In the genomic region with DNA sequence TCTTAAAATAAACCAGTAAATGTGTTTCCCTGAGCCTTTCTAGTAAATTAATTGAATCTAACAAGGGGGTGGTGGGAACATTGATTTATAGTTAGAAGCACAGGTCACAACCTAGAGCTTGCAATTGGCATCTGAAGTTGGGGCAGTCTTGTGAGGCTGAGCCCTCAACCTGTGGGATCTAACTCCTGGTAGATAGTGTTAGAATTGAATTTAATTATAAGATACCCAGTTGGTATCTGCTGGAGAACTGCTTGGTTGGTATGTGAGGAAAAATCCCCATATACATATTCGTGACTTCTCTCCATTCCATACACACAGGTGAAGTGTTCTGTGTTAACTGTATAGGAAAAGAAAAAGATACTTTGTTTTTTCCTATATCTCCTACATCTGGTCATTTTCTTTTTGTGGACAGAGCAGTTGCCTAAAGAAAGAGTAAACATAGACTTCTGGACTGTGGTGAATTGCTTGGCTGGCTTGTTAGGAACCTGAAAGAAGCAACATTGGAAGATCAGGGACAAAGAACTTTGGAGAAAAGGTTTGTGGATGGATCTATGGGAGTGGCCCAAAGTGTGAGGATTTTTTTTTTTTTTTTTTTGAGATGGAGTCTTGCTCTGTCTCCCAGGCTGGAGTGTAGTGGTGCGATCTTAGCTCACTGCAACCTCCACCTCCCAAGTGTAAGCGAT, we compare ENCODE assay signal across 1 cellular context.
TF ChIP-seq lines count a peak whose summit lies in the region.

No MANE protein-coding gene starts in this region.

TF ChIP-seq in HepG2, 621 proteins besides CTCF, POLR2A, EP300 and RAD21 (continued from another document and continues in another):
- TF ChIP-seq, protein P1, sequence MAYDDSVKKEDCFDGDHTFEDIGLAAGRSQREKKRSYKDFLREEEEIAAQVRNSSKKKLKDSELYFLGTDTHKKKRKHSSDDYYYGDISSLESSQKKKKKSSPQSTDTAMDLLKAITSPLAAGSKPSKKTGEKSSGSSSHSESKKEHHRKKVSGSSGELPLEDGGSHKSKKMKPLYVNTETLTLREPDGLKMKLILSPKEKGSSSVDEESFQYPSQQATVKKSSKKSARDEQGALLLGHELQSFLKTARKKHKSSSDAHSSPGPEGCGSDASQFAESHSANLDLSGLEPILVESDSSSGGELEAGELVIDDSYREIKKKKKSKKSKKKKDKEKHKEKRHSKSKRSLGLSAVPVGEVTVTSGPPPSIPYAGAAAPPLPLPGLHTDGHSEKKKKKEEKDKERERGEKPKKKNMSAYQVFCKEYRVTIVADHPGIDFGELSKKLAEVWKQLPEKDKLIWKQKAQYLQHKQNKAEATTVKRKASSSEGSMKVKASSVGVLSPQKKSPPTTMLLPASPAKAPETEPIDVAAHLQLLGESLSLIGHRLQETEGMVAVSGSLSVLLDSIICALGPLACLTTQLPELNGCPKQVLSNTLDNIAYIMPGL (CRISPR knock-in tag; IDR thresholded peaks at IDR 0.05; ENCODE audit: borderline replicate concordance in 1 of 2, low read depth in 1 of 2), result 0 out of 4 replicates have a peak, but pooled peaks have one; percentile 1 to 32
- no peak for TF ChIP-seq NR3C1 (CRISPR knock-in tag; IDR thresholded peaks at IDR 0.05)
- 0 out of 2 replicates have a peak, but pooled peaks have one; percentile 13 for TF ChIP-seq GABPB1 (CRISPR knock-in tag; IDR thresholded peaks at IDR 0.05)
- peak; percentile 43; the same call in 1 of the 2 replicates for TF ChIP-seq ZNF775 (CRISPR knock-in tag; IDR thresholded peaks at IDR 0.05; ENCODE audit: borderline replicate concordance)
- TF ChIP-seq, protein P2, sequence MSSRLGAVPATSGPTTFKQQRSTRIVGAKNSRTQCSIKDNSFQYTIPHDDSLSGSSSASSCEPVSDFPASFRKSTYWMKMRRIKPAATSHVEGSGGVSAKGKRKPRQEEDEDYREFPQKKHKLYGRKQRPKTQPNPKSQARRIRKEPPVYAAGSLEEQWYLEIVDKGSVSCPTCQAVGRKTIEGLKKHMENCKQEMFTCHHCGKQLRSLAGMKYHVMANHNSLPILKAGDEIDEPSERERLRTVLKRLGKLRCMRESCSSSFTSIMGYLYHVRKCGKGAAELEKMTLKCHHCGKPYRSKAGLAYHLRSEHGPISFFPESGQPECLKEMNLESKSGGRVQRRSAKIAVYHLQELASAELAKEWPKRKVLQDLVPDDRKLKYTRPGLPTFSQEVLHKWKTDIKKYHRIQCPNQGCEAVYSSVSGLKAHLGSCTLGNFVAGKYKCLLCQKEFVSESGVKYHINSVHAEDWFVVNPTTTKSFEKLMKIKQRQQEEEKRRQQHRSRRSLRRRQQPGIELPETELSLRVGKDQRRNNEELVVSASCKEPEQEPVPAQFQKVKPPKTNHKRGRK (CRISPR knock-in tag; IDR thresholded peaks at IDR 0.05), result no peak
- TF ChIP-seq, protein P3, sequence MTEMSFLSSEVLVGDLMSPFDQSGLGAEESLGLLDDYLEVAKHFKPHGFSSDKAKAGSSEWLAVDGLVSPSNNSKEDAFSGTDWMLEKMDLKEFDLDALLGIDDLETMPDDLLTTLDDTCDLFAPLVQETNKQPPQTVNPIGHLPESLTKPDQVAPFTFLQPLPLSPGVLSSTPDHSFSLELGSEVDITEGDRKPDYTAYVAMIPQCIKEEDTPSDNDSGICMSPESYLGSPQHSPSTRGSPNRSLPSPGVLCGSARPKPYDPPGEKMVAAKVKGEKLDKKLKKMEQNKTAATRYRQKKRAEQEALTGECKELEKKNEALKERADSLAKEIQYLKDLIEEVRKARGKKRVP (CRISPR knock-in tag; IDR thresholded peaks at IDR 0.05), result peak in 1 of 2 experiments; percentile 35; a peak in 2 of 4 replicates
- TF ChIP-seq, protein P4, sequence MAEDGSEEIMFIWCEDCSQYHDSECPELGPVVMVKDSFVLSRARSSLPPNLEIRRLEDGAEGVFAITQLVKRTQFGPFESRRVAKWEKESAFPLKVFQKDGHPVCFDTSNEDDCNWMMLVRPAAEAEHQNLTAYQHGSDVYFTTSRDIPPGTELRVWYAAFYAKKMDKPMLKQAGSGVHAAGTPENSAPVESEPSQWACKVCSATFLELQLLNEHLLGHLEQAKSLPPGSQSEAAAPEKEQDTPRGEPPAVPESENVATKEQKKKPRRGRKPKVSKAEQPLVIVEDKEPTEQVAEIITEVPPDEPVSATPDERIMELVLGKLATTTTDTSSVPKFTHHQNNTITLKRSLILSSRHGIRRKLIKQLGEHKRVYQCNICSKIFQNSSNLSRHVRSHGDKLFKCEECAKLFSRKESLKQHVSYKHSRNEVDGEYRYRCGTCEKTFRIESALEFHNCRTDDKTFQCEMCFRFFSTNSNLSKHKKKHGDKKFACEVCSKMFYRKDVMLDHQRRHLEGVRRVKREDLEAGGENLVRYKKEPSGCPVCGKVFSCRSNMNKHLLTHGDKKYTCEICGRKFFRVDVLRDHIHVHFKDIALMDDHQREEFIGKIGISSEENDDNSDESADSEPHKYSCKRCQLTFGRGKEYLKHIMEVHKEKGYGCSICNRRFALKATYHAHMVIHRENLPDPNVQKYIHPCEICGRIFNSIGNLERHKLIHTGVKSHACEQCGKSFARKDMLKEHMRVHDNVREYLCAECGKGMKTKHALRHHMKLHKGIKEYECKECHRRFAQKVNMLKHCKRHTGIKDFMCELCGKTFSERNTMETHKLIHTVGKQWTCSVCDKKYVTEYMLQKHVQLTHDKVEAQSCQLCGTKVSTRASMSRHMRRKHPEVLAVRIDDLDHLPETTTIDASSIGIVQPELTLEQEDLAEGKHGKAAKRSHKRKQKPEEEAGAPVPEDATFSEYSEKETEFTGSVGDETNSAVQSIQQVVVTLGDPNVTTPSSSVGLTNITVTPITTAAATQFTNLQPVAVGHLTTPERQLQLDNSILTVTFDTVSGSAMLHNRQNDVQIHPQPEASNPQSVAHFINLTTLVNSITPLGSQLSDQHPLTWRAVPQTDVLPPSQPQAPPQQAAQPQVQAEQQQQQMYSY (CRISPR knock-in tag; IDR thresholded peaks at IDR 0.05), result no peak
- TF ChIP-seq, protein P5, sequence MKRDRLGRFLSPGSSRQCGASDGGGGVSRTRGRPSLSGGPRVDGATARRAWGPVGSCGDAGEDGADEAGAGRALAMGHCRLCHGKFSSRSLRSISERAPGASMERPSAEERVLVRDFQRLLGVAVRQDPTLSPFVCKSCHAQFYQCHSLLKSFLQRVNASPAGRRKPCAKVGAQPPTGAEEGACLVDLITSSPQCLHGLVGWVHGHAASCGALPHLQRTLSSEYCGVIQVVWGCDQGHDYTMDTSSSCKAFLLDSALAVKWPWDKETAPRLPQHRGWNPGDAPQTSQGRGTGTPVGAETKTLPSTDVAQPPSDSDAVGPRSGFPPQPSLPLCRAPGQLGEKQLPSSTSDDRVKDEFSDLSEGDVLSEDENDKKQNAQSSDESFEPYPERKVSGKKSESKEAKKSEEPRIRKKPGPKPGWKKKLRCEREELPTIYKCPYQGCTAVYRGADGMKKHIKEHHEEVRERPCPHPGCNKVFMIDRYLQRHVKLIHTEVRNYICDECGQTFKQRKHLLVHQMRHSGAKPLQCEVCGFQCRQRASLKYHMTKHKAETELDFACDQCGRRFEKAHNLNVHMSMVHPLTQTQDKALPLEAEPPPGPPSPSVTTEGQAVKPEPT (CRISPR knock-in tag; IDR thresholded peaks at IDR 0.05; ENCODE audit: low read depth), result 0 out of 2 replicates have a peak, but pooled peaks have one; percentile 30
- peak; percentile 47; the same call in 1 of the 2 replicates for TF ChIP-seq POGZ (CRISPR knock-in tag; IDR thresholded peaks at IDR 0.05)
- TF ChIP-seq ELF3 (CRISPR knock-in tag; IDR thresholded peaks at IDR 0.05), result 0 out of 2 replicates have a peak, but pooled peaks have one; percentile 34
- TF ChIP-seq LCORL (IDR thresholded peaks at IDR 0.05), result no peak
- TF ChIP-seq LCORL (CRISPR knock-in tag; IDR thresholded peaks at IDR 0.05), result peak; percentile 42; the same call in 1 of the 2 replicates
- peak; percentile 85; the same call in 1 of the 2 replicates for TF ChIP-seq ZNF510 (CRISPR knock-in tag; IDR thresholded peaks at IDR 0.05; ENCODE audit: low read depth)
- TF ChIP-seq, protein P6, sequence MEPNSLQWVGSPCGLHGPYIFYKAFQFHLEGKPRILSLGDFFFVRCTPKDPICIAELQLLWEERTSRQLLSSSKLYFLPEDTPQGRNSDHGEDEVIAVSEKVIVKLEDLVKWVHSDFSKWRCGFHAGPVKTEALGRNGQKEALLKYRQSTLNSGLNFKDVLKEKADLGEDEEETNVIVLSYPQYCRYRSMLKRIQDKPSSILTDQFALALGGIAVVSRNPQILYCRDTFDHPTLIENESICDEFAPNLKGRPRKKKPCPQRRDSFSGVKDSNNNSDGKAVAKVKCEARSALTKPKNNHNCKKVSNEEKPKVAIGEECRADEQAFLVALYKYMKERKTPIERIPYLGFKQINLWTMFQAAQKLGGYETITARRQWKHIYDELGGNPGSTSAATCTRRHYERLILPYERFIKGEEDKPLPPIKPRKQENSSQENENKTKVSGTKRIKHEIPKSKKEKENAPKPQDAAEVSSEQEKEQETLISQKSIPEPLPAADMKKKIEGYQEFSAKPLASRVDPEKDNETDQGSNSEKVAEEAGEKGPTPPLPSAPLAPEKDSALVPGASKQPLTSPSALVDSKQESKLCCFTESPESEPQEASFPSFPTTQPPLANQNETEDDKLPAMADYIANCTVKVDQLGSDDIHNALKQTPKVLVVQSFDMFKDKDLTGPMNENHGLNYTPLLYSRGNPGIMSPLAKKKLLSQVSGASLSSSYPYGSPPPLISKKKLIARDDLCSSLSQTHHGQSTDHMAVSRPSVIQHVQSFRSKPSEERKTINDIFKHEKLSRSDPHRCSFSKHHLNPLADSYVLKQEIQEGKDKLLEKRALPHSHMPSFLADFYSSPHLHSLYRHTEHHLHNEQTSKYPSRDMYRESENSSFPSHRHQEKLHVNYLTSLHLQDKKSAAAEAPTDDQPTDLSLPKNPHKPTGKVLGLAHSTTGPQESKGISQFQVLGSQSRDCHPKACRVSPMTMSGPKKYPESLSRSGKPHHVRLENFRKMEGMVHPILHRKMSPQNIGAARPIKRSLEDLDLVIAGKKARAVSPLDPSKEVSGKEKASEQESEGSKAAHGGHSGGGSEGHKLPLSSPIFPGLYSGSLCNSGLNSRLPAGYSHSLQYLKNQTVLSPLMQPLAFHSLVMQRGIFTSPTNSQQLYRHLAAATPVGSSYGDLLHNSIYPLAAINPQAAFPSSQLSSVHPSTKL (CRISPR knock-in tag; IDR thresholded peaks at IDR 0.05), result peak; percentile 88
- peak; percentile 35; the same call in 1 of the 2 replicates for TF ChIP-seq PHF21A (CRISPR knock-in tag; IDR thresholded peaks at IDR 0.05)
- 0 out of 2 replicates have a peak, but pooled peaks have one; percentile 8 for TF ChIP-seq RFXAP (CRISPR knock-in tag; IDR thresholded peaks at IDR 0.05; ENCODE audit: borderline replicate concordance)
- TF ChIP-seq MIXL1 (CRISPR knock-in tag; IDR thresholded peaks at IDR 0.05), result 0 out of 2 replicates have a peak, but pooled peaks have one; percentile 51
- TF ChIP-seq CREB1 (IDR thresholded peaks at IDR 0.05), result no peak
- peak; percentile 38; the same call in 1 of the 2 replicates for TF ChIP-seq CREB1 (CRISPR knock-in tag; IDR thresholded peaks at IDR 0.05)
- TF ChIP-seq RBM39 (IDR thresholded peaks at IDR 0.05; ENCODE audit: low read depth, low read length, poor library complexity, severe bottlenecking), result no peak
- peak; percentile 65 for TF ChIP-seq RXRB (CRISPR knock-in tag; IDR thresholded peaks at IDR 0.05; ENCODE audit: borderline replicate concordance)
- peak; percentile 91 for TF ChIP-seq HNF4A (CRISPR knock-in tag; IDR thresholded peaks at IDR 0.05)
- TF ChIP-seq, protein P7, sequence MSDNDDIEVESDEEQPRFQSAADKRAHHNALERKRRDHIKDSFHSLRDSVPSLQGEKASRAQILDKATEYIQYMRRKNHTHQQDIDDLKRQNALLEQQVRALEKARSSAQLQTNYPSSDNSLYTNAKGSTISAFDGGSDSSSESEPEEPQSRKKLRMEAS (IDR thresholded peaks at IDR 0.05), result peak; percentile 18
- TF ChIP-seq, protein P8, sequence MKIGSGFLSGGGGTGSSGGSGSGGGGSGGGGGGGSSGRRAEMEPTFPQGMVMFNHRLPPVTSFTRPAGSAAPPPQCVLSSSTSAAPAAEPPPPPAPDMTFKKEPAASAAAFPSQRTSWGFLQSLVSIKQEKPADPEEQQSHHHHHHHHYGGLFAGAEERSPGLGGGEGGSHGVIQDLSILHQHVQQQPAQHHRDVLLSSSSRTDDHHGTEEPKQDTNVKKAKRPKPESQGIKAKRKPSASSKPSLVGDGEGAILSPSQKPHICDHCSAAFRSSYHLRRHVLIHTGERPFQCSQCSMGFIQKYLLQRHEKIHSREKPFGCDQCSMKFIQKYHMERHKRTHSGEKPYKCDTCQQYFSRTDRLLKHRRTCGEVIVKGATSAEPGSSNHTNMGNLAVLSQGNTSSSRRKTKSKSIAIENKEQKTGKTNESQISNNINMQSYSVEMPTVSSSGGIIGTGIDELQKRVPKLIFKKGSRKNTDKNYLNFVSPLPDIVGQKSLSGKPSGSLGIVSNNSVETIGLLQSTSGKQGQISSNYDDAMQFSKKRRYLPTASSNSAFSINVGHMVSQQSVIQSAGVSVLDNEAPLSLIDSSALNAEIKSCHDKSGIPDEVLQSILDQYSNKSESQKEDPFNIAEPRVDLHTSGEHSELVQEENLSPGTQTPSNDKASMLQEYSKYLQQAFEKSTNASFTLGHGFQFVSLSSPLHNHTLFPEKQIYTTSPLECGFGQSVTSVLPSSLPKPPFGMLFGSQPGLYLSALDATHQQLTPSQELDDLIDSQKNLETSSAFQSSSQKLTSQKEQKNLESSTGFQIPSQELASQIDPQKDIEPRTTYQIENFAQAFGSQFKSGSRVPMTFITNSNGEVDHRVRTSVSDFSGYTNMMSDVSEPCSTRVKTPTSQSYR (CRISPR knock-in tag; IDR thresholded peaks at IDR 0.05; ENCODE audit: borderline replicate concordance), result peak; percentile 29; the same call in 1 of the 2 replicates
- no peak for TF ChIP-seq BHLHE40 (IDR thresholded peaks at IDR 0.05; ENCODE audit: low read length)
- TF ChIP-seq CEBPB (IDR thresholded peaks at IDR 0.05; ENCODE audit: borderline replicate concordance, low read depth, low read length), result peak; percentile 43; the same call in 1 of the 2 replicates
- TF ChIP-seq ZNF543 (CRISPR knock-in tag; IDR thresholded peaks at IDR 0.05), result peak; percentile 47; the same call in 1 of the 2 replicates
- TF ChIP-seq KAT7 (CRISPR knock-in tag; IDR thresholded peaks at IDR 0.05; ENCODE audit: borderline replicate concordance), result peak; percentile 24; the same call in 1 of the 2 replicates
- TF ChIP-seq ZNF879 (CRISPR knock-in tag; IDR thresholded peaks at IDR 0.05), result 0 out of 2 replicates have a peak, but pooled peaks have one; percentile 37
- TF ChIP-seq, protein P9, sequence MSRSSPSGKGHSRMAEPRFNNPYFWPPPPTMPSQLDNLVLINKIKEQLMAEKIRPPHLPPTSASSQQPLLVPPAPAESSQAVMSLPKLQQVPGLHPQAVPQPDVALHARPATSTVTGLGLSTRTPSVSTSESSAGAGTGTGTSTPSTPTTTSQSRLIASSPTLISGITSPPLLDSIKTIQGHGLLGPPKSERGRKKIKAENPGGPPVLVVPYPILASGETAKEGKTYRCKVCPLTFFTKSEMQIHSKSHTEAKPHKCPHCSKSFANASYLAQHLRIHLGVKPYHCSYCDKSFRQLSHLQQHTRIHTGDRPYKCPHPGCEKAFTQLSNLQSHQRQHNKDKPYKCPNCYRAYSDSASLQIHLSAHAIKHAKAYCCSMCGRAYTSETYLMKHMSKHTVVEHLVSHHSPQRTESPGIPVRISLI (CRISPR knock-in tag; IDR thresholded peaks at IDR 0.05; ENCODE audit: borderline replicate concordance), result peak; percentile 95
- peak; percentile 35; the same call in 1 of the 2 replicates for TF ChIP-seq THAP11 (CRISPR knock-in tag; IDR thresholded peaks at IDR 0.05)
- peak; percentile 59 for TF ChIP-seq ZNF264 (CRISPR knock-in tag; IDR thresholded peaks at IDR 0.05)
- 0 out of 2 replicates have a peak, but pooled peaks have one; percentile 58 for TF ChIP-seq IRF2 (CRISPR knock-in tag; IDR thresholded peaks at IDR 0.05)
- no peak; the same call in 1 of the 2 replicates for TF ChIP-seq KLF11 (CRISPR knock-in tag; IDR thresholded peaks at IDR 0.05)
- peak; percentile 80 for TF ChIP-seq HMG20A (CRISPR knock-in tag; IDR thresholded peaks at IDR 0.05; ENCODE audit: borderline replicate concordance)
- TF ChIP-seq ZNF678 (CRISPR knock-in tag; IDR thresholded peaks at IDR 0.05), result 0 out of 2 replicates have a peak, but pooled peaks have one; percentile 35
- TF ChIP-seq ZNF652 (CRISPR knock-in tag; IDR thresholded peaks at IDR 0.05; ENCODE audit: borderline replicate concordance, low read depth), result 0 out of 2 replicates have a peak, but pooled peaks have one; percentile 11
